Comparison of ENCODE assay signal across 20 cellular contexts in the genomic region with DNA sequence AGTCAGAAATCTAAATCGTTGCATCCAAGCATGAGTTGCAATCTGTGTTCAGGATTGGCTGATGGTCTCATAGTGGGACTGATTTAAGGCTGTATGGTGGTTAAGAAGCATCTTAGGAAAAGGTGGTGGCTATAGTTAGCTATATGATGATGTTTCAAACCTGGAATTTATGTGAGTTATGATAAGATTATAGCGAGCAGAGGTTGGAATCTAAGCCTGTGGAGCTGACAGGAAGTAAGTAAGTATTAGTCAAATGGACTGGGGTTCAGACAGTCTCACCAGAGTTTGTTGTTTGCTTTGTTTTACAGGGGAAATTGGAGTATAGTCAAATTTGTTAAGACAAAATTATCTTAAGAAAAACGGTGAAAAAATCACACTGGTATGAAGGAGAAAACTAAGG. TPM values are rescaled to one million over a fixed set of nuclear protein-coding genes. Genes with fewer than 3 reads are reported as not detected.
A peak's percentile ranks its signal among the peaks of the same experiment; 100 is the strongest.
DNase-seq lines count a peak whose midpoint lies in the region; ATAC-seq and TF ChIP-seq lines count a peak whose summit lies in the region.
"Had no signal": no experiment of that assay in that cellular context is flagged by ENCODE, and none has a peak within 500 bp of the region (broad histone marks: within the 10 kb centered on the region; RNA-seq: fewer than 3 reads in every experiment).

No MANE protein-coding gene starts in this region.

- H3K27ac Mint-ChIP-seq in T-helper 17 cell: no peak overlapping the region
- H3K27ac Mint-ChIP-seq: CD8-positive, alpha-beta memory T cell had no signal

- ATAC-seq in mucosa of descending colon (peak; percentile 74), T-helper 17 cell (no peak), GM21825 (IDR thresholded peaks at IDR 0.05; ENCODE audit: unreplicated experiment) (no peak)

- H3K4me1 ChIP-seq in mucosa of descending colon (ENCODE audit: low read depth): peaks cover 16% of the 10 kb centered on the region
- H3K4me1 ChIP-seq: SJSA1 had no signal

- in situ Hi-C loops in astrocyte of the spinal cord (cut with HindIII; ENCODE audit: low sequenced_read_pairs): no loop called here

- intact Hi-C loops in mucosa of descending colon (cut with DNase I, micrococcal nuclease): no loop called here

- peaks cover 2% of the 10 kb centered on the region for H3K36me3 Mint-ChIP-seq in T-helper 17 cell (ENCODE audit: low read depth)

- no peaks in the 10 kb centered on the region for H3K36me3 ChIP-seq in mucosa of descending colon (ENCODE audit: low read depth)
- H3K36me3 ChIP-seq: SJSA1 had no signal

- no peak overlapping the region for H3K4me3 ChIP-seq in astrocyte of the spinal cord (ENCODE audit: low read depth, low read length)
- H3K4me3 ChIP-seq in mucosa of descending colon: no peak overlapping the region
- H3K4me3 ChIP-seq: SJSA1 had no signal

- DNase-seq in NCI-H69 (lab: John Stamatoyannopoulos, UW): peak; percentile 57
- peak; percentile 24 for DNase-seq in astrocyte of the spinal cord (ENCODE audit: low read depth, low spot score)
- no peak for DNase-seq in mucosa of descending colon
- DNase-seq in NCI-H1092 (lab: John Stamatoyannopoulos, UW): no peak
- DNase-seq in NCI-H510A treated with DMSO at 0.1 percent for 48 hours (lab: John Stamatoyannopoulos, UW): no peak
- DNase-seq in T-helper 17 cell: no peak
- DNase-seq: 8988T; AML-193; C1 segment of cervical spinal cord; CD8-positive, alpha-beta memory T cell; GDM1; H7; Karpas-422; MV-4-11; NCI-H1694 treated with DMSO at 0.1 percent for 48 hours; NCI-H446 treated with DMSO at 0.1 percent for 48 hours; NCI-H774 had no signal

- peaks cover 46% of the 10 kb centered on the region for H3K27me3 Mint-ChIP-seq in T-helper 17 cell

- TF ChIP-seq CTCF in 22Rv1 (IDR thresholded peaks at IDR 0.05) (no peak), astrocyte of the spinal cord (IDR thresholded peaks at IDR 0.05; ENCODE audit: low read depth, low read length) (no peak), mucosa of descending colon (IDR thresholded peaks at IDR 0.05) (no peak)

- H3K9me3 ChIP-seq in mucosa of descending colon: no peaks in the 10 kb centered on the region
- no peaks in the 10 kb centered on the region for H3K9me3 ChIP-seq in T-helper 17 cell (ENCODE audit: control insufficient read depth, low read length, poor library complexity, severe bottlenecking)
- H3K9me3 ChIP-seq: SJSA1 had no signal

- no peaks in the 10 kb centered on the region for H3K4me1 Mint-ChIP-seq in T-helper 17 cell
- H3K4me1 Mint-ChIP-seq: CD8-positive, alpha-beta memory T cell had no signal

- peak overlapping the region; percentile 65 for H3K27ac ChIP-seq in 22Rv1
- H3K27ac ChIP-seq: SJSA1 had no signal

- H3K4me3 Mint-ChIP-seq in T-helper 17 cell: no peak overlapping the region
- H3K4me3 Mint-ChIP-seq: CD8-positive, alpha-beta memory T cell had no signal

RNA-seq across cellular contexts. Expression of gene ANKRD7, which starts 56.7 kb away (rescaled TPM):
- 1 to 10 TPM in 1 of 3 donors, not detected in 2; 1.9 TPM for total RNA-seq in mucosa of descending colon
- total RNA-seq in T-helper 17 cell: under 1 TPM in 1 of 2 donors, not detected in 1; 0.47 TPM
- total RNA-seq: H7 had no signal

Comparison
In these comparisons a context has a peak if more than half of its experiments do, and no peak if none do; other contexts are left out.
1. DNase-seq: peak in NCI-H69 (single experiment) and astrocyte of the spinal cord (single experiment); none in mucosa of descending colon (0 of 3), NCI-H1092 (single experiment), NCI-H510A treated with DMSO at 0.1 percent for 48 hours (single experiment) and T-helper 17 cell (0 of 3).